Comparison of ENCODE assay signal across 12 cellular contexts in the genomic region with DNA sequence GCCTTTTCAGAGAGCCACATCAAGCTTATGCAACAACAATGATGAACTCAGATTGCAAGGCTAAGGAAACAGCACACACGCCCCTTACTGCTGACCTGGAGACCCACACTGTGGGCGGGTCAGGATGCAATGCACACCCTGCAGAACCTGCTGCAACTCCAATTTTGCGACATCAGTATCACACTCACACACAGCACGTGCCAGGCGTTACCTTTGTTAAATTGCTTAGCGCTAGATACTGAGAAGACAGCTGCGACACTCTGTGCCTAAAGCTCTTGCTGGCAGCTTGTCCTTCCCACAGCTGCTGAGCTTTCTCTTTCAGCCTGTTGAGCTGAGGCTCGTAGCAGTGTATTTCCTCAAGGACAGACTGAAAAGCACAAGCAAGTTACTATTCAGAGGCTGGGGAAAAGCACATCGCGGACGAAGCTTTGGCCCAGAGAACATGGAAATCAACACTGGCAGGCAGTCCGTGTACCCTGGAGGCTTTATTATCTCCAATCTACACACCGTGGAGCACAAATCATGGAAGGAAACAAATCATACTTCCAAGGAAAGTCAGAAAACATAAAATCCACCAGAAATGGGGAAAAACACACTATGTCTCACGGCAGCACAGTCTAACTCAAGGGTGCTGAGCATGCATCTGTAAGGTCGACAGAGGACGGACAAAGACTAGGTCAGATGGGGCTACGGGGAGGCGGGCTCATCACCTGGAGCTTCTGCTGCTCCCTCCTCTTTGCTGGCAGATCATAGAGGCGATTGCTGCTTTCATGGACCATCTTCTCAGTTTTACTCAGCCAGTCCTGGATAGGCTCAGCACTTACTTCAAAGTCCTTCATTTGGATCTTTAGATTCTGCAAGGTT.
DNase-seq lines count a peak whose midpoint lies in the region; ATAC-seq and TF ChIP-seq lines count a peak whose summit lies in the region.
"Had no signal": no experiment of that assay in that cellular context is flagged by ENCODE, and none has a peak within 500 bp of the region (broad histone marks: within the 10 kb centered on the region; RNA-seq: fewer than 3 reads in every experiment).

No MANE protein-coding gene starts in this region.

- H3K9me3 Mint-ChIP-seq in activated CD4-positive, alpha-beta memory T cell treated with anti-CD3 and anti-CD28 coated beads, Interleukin-2, amount 10 ng/mL, durations not matched to agents 7 days and 5 days: no peaks in the 10 kb centered on the region
- H3K9me3 Mint-ChIP-seq in mesothelial cell of epicardium: no peaks in the 10 kb centered on the region

- H3K27me3 Mint-ChIP-seq in activated CD4-positive, alpha-beta memory T cell treated with anti-CD3 and anti-CD28 coated beads, Interleukin-2, amount 10 ng/mL, durations not matched to agents 7 days and 5 days: peaks cover 12% of the 10 kb centered on the region
- no peaks in the 10 kb centered on the region for H3K27me3 Mint-ChIP-seq in mesothelial cell of epicardium (ENCODE audit: low read depth)

- H3K4me3 Mint-ChIP-seq in activated CD4-positive, alpha-beta memory T cell treated with anti-CD3 and anti-CD28 coated beads, Interleukin-2, amount 10 ng/mL, durations not matched to agents 7 days and 5 days: no peak overlapping the region
- H3K4me3 Mint-ChIP-seq in mesothelial cell of epicardium: no peak overlapping the region

- CTCF ChIA-PET in activated CD4-positive, alpha-beta memory T cell treated with anti-CD3 and anti-CD28 coated beads, Interleukin-2, amount 10 ng/mL, durations not matched to agents 7 days and 5 days (lab: Charles Lee): no interaction called here

- peak overlapping the region; percentile 13 for H3K27ac ChIP-seq in layer of hippocampus (ENCODE audit: low read depth, low read length)
- H3K27ac ChIP-seq in gastrocnemius medialis: peak overlapping the region; percentile 73 to 88 (median 80)
- H3K27ac ChIP-seq: HL-60 had no signal

- no peaks in the 10 kb centered on the region for H3K4me1 Mint-ChIP-seq in activated CD4-positive, alpha-beta memory T cell treated with anti-CD3 and anti-CD28 coated beads, Interleukin-2, amount 10 ng/mL, durations not matched to agents 7 days and 5 days
- no peaks in the 10 kb centered on the region for H3K4me1 Mint-ChIP-seq in mesothelial cell of epicardium

- H3K27ac Mint-ChIP-seq in activated CD4-positive, alpha-beta memory T cell treated with anti-CD3 and anti-CD28 coated beads, Interleukin-2, amount 10 ng/mL, durations not matched to agents 7 days and 5 days: no peak overlapping the region
- H3K27ac Mint-ChIP-seq in mesothelial cell of epicardium: no peak overlapping the region

- no peak overlapping the region for H3K4me3 ChIP-seq in choroid plexus epithelial cell (ENCODE audit: low read depth, low read length)
- H3K4me3 ChIP-seq in gastrocnemius medialis: peak overlapping the region; percentile 14 to 41 (median 34)

- no peaks in the 10 kb centered on the region for H3K36me3 Mint-ChIP-seq in activated CD4-positive, alpha-beta memory T cell treated with anti-CD3 and anti-CD28 coated beads, Interleukin-2, amount 10 ng/mL, durations not matched to agents 7 days and 5 days (ENCODE audit: low read depth)
- peaks cover 35% of the 10 kb centered on the region for H3K36me3 Mint-ChIP-seq in mesothelial cell of epicardium

- TF ChIP-seq CTCF in choroid plexus epithelial cell (conservative IDR thresholded peaks at IDR 0.05; ENCODE audit: low read depth, low read length): no peak
- TF ChIP-seq CTCF in gastrocnemius medialis (IDR thresholded peaks at IDR 0.05 in 4 of 5, conservative IDR thresholded peaks at IDR 0.05 in 1 of 5): no peak
- no peak for TF ChIP-seq CTCF in mesothelial cell of epicardium (IDR thresholded peaks at IDR 0.05; ENCODE audit: unreplicated experiment)

- peak; percentile 98 for ATAC-seq in gastrocnemius medialis
- no peak for ATAC-seq in GM18873 (IDR thresholded peaks at IDR 0.05; ENCODE audit: low FRiP score, unreplicated experiment)

- in situ Hi-C loops in gastrocnemius medialis (cut with MboI; ENCODE audit: low sequenced_read_pairs in 4 of 4): no loop called here

- H3K27me3 ChIP-seq in layer of hippocampus (ENCODE audit: control insufficient read depth, insufficient read depth, low read length) (no peaks in the 10 kb centered on the region), gastrocnemius medialis (no peaks in the 10 kb centered on the region)

- intact Hi-C loops in gastrocnemius medialis (cut with DNase I; ENCODE audit: low total_unique reads): no loop called here

- POLR2A ChIA-PET in activated CD4-positive, alpha-beta memory T cell treated with anti-CD3 and anti-CD28 coated beads, Interleukin-2, amount 10 ng/mL, durations not matched to agents 7 days and 5 days (lab: Charles Lee): no interaction called here

- peak in 1 of 2 donors; percentile 19 for TF ChIP-seq POLR2A in gastrocnemius medialis (IDR thresholded peaks at IDR 0.05)

- no peaks in the 10 kb centered on the region for H3K9me3 ChIP-seq in gastrocnemius medialis

- H3K36me3 ChIP-seq in gastrocnemius medialis: peaks cover 0 to 38% of the 10 kb centered on the region in 2 donors

- peaks cover 7 to 15% of the 10 kb centered on the region in 2 donors for H3K4me1 ChIP-seq in gastrocnemius medialis

- DNase-seq in NCI-H524 (lab: John Stamatoyannopoulos, UW) (peak; percentile 79 to 91), choroid plexus epithelial cell (ENCODE audit: low read depth) (peak; percentile 56), gastrocnemius medialis (peak; percentile 70 to 88), NCI-H2029 (lab: John Stamatoyannopoulos, UW) (no peak), mesothelial cell of epicardium (ENCODE audit: low spot score in 2 of 2, unreplicated experiment in 2 of 2) (no peak)
- DNase-seq in activated CD4-positive, alpha-beta memory T cell treated with anti-CD3 and anti-CD28 coated beads, Interleukin-2, amount 10 ng/mL, durations not matched to agents 7 days and 5 days: no peak
- DNase-seq: effector memory CD4-positive, alpha-beta T cell; NCI-H510A treated with DMSO at 0.1 percent for 48 hours; stimulated activated CD4-positive, alpha-beta T cell treated with anti-CD3 and anti-CD28 coated beads, Interleukin-4, amount 100 ng/mL, for 4 hours had no signal

Comparison
In these comparisons a context has a peak if more than half of its experiments do, and no peak if none do; other contexts are left out.
1. DNase-seq: peak in NCI-H524 (2 of 2), choroid plexus epithelial cell (single experiment) and gastrocnemius medialis (2 of 2); none in activated CD4-positive, alpha-beta memory T cell treated with anti-CD3 and anti-CD28 coated beads, Interleukin-2, amount 10 ng/mL, durations not matched to agents 7 days and 5 days (single experiment), NCI-H2029 (single experiment) and mesothelial cell of epicardium (0 of 2).